8 cellular contexts compared by ENCODE assay signal in the genomic region with DNA sequence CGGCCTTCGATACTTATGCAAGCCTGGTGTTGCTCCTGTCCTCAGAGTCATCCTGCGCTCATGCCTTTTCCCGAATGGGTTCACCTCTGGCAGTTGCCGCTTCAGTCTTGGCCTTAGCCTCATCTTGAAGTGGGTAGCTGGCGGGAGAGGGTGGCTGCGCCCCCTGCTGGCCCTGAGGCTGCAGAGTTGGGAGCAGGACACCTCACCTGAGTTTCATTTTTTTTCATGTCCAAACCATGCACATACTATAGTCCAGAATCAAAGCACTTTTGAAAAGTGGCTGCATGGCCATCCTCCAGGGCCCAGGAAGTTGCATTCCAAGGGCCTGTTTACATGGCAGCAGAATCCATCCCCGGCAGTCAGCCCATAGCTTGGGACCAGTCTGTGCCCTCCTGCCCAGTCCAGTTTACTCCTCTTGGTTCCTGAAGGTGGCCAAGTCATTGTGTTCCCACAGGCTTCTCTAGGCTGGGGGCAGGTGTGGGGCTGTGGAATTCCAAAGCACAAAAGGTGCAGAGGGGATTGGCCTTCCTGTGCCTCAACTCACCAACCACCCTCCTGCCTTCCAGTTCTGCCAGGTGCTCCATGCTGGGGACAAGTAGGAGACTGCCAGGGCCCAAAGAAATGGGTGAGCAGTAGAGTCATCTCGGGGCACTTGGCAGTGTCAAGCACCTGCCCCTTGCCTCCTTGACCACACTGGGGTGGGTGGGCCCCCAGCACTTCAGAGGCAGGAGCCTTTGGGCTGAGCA. TPM values are rescaled to one million over a fixed set of nuclear protein-coding genes. Genes with fewer than 3 reads are reported as not detected.
DNase-seq lines count a peak whose midpoint lies in the region; ATAC-seq and TF ChIP-seq lines count a peak whose summit lies in the region.

No MANE protein-coding gene starts in this region.

- H3K27me3 ChIP-seq in RWPE2 (ENCODE audit: insufficient read depth, poor library complexity, severe bottlenecking) (no peaks in the 10 kb centered on the region), thyroid gland (no peaks in the 10 kb centered on the region)

- peak; percentile 89 for TF ChIP-seq CTCF in LNCaP clone FGC (IDR thresholded peaks at IDR 0.05; ENCODE audit: control insufficient read depth, extremely low read depth, insufficient read depth)
- peak; percentile 95 for TF ChIP-seq CTCF in RWPE2 (IDR thresholded peaks at IDR 0.05; ENCODE audit: poor library complexity, severe bottlenecking)
- TF ChIP-seq CTCF in foreskin fibroblast (IDR thresholded peaks at IDR 0.05; ENCODE audit: low read depth, low read length): peak; percentile 96
- TF ChIP-seq CTCF in thyroid gland (IDR thresholded peaks at IDR 0.05): peak; percentile 72 to 97 (median 90)

- H3K36me3 ChIP-seq in RWPE2 (ENCODE audit: low read depth) (peaks cover 86% of the 10 kb centered on the region), thyroid gland (peaks cover 39 to 42% of the 10 kb centered on the region in 2 donors)

- H3K4me3 ChIP-seq in LNCaP clone FGC (ENCODE audit: low read depth, low read length): no peak overlapping the region
- H3K4me3 ChIP-seq in RWPE2 (ENCODE audit: severe bottlenecking): no peak overlapping the region
- no peak overlapping the region for H3K4me3 ChIP-seq in foreskin fibroblast (ENCODE audit: low read depth in 1 of 2, low read length in 2 of 2)
- H3K4me3 ChIP-seq in thyroid gland (replicated peaks in 1 of 3): no peak overlapping the region

- H3K9me3 ChIP-seq in RWPE2 (ENCODE audit: severe bottlenecking): no peaks in the 10 kb centered on the region
- no peaks in the 10 kb centered on the region for H3K9me3 ChIP-seq in thyroid gland

- WGBS in thyroid gland, 2 donors: 13 to 17% methylated on average over 5 to 9 of the region's 9 CpGs

- DNase-seq in GM03348 (ENCODE audit: low spot score) (peak; percentile 88), LNCaP clone FGC (ENCODE audit: low read depth) (no peak), RWPE2 (ENCODE audit: low spot score) (no peak), foreskin fibroblast (peak; percentile 64 to 89), occipital lobe (lab: John Stamatoyannopoulos, UW) (peak; percentile 48), thyroid gland (peak; percentile 89 to 91)
- peak; percentile 49 for DNase-seq in activated T-helper 9 cell treated with anti-CD3 and anti-CD28 coated beads, Interleukin-2, amount 50 U/mL, for 16 hours (ENCODE audit: low read depth)

- H3K27ac ChIP-seq in RWPE2 (ENCODE audit: poor library complexity, severe bottlenecking) (peak overlapping the region; percentile 75), thyroid gland (peak overlapping the region in 1 of 3 donors; percentile 49)

- TF ChIP-seq POLR2A in thyroid gland (IDR thresholded peaks at IDR 0.05): no peak

- ATAC-seq in RWPE2 (ENCODE audit: low read depth) (peak; percentile 68), HG03159 (IDR thresholded peaks at IDR 0.05; ENCODE audit: unreplicated experiment) (no peak)

- H3K4me1 ChIP-seq in RWPE2 (ENCODE audit: insufficient read depth, poor library complexity, severe bottlenecking) (peaks cover 21% of the 10 kb centered on the region), thyroid gland (peaks cover 0 to 11% of the 10 kb centered on the region in 2 donors)

- intact Hi-C loops in thyroid gland (cut with DNase I): loop anchor here (5.0 kb wide), 1 partner anchor 61 kb away; no protein-coding TSS in a partner anchor

RNA-seq across cellular contexts. Expression of a gene that starts 44.0 kb away (rescaled TPM):
- total RNA-seq in occipital lobe (43.4 TPM), thyroid gland (10 to 100 TPM; 42.8 to 76.0 (median 50.3) TPM)

RNA-seq across cellular contexts. Expression of a gene that starts 44.3 kb away (rescaled TPM):
- total RNA-seq in occipital lobe (42.7 TPM), thyroid gland (10 to 100 TPM; 27.3 to 41.9 (median 34.7) TPM)

Comparison
In these comparisons a context has a peak if more than half of its experiments do, and no peak if none do; other contexts are left out.
1. DNase-seq: peak in GM03348 (single experiment), activated T-helper 9 cell treated with anti-CD3 and anti-CD28 coated beads, Interleukin-2, amount 50 U/mL, for 16 hours (single experiment), foreskin fibroblast (2 of 2), occipital lobe (single experiment) and thyroid gland (2 of 2); none in LNCaP clone FGC (single experiment) and RWPE2 (single experiment).
2. Peak in every context shown above with its lines, with median percentiles within 50 percentile points of each other: CTCF ChIP-seq.